In the genomic region with DNA sequence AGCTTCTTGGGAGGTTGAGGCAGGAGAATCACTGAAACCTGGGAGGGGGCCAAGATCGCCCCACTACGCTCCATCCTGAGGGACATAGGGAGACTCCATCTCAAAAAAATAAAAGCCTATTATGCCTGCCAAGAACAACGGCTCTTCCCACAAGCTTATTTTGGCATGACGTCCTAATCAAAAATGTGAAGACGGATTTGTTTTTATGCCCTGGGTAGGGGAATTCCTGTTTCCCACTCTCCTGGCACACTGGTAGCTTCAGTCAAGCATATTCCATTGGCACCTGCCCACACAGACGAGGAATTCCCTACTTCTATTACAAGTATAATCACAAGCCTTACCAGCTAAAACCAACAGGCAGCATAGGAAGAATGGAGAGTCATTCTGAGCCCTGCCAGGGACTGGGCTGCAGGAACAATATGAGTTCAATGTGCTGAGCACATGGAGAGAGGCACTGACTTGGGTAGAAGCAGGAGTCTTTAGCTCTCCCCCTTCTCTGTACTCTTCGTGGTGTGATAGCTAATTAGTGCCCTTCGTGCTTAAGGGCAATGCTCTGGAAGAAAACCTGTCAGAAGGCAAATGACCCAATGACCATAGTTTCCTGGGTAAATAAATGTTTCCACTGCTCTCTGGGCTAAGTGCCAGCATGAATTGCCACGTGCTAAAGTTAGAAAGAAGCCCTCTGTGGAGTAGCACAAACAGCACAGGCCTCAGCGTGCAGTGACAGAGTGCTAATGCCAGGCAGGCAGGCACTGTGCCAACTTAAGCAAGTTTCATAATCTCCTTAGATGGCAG, we compare ENCODE assay signal across 8 cellular contexts. TPM values are rescaled to one million over a fixed set of nuclear protein-coding genes. Genes with fewer than 3 reads are reported as not detected.
A peak's percentile ranks its signal among the peaks of the same experiment; 100 is the strongest.
DNase-seq lines count a peak whose midpoint lies in the region; ATAC-seq and TF ChIP-seq lines count a peak whose summit lies in the region.

No MANE protein-coding gene starts in this region.

- peak overlapping the region; percentile 10; the same call in 1 of the 2 replicates for H3K4me2 ChIP-seq in OCI-LY3 (ENCODE audit: low read length)
- H3K4me2 ChIP-seq in OCI-LY7 (ENCODE audit: low read length): no peak overlapping the region

- H2AFZ ChIP-seq in OCI-LY3 (ENCODE audit: low read depth, low read length) (0 out of 2 replicates have a peak overlapping the region, but pooled peaks have one; percentile 32), OCI-LY7 (ENCODE audit: low read length) (no peak overlapping the region)

- BruUV-seq in OCI-LY7 (replicated peaks; lab: Mats Ljungman, UMichigan): no TSS peak

- TF ChIP-seq CTCF in OCI-LY3 (IDR thresholded peaks at IDR 0.05; ENCODE audit: low read depth, low read length) (no peak), OCI-LY7 (conservative IDR thresholded peaks at IDR 0.05; ENCODE audit: low read length) (no peak)

- CTCF ChIA-PET in OCI-LY7 (lab: Charles Lee; ENCODE audit: unreplicated experiment): interaction anchor here (0.6 kb wide), 1 partner anchor 1467 kb away, joined by 3 read pairs; no protein-coding TSS in a partner anchor

- POLR2A ChIA-PET in OCI-LY7 (lab: Charles Lee): no interaction called here

- H3K4me1 ChIP-seq in OCI-LY3 (ENCODE audit: low read length): peaks cover 35% of the 10 kb centered on the region
- H3K4me1 ChIP-seq in esophagus (ENCODE audit: control insufficient read depth in 2 of 2, insufficient read depth in 2 of 2, low read length in 1 of 2): no peaks in the 10 kb centered on the region
- H3K4me1 ChIP-seq in muscle layer of duodenum (ENCODE audit: control insufficient read depth in 1 of 2, insufficient read depth in 2 of 2, low read length in 2 of 2): peaks cover 8 to 12% of the 10 kb centered on the region in 2 donors
- no peaks in the 10 kb centered on the region for H3K4me1 ChIP-seq in OCI-LY7 (ENCODE audit: insufficient read depth, low read length, poor library complexity, severe bottlenecking)

- ATAC-seq in GM18861 (IDR thresholded peaks at IDR 0.05; ENCODE audit: unreplicated experiment) (peak; percentile 31), HG02885 (IDR thresholded peaks at IDR 0.05; ENCODE audit: poor library complexity, unreplicated experiment) (no peak), GM19351 (IDR thresholded peaks at IDR 0.05; ENCODE audit: unreplicated experiment) (no peak), HG02970 (IDR thresholded peaks at IDR 0.05; ENCODE audit: low FRiP score, unreplicated experiment) (no peak)

- H3K9ac ChIP-seq in OCI-LY3 (ENCODE audit: low read length): no peak overlapping the region

- H3K36me3 ChIP-seq in OCI-LY3 (replicated peaks; ENCODE audit: low read depth, low read length): no peaks in the 10 kb centered on the region
- H3K36me3 ChIP-seq in esophagus (ENCODE audit: control insufficient read depth in 2 of 2, insufficient read depth in 2 of 2, low read length in 1 of 2): no peaks in the 10 kb centered on the region
- no peaks in the 10 kb centered on the region for H3K36me3 ChIP-seq in muscle layer of duodenum (ENCODE audit: control insufficient read depth in 1 of 2, insufficient read depth in 2 of 2, low read length in 2 of 2)
- H3K36me3 ChIP-seq in OCI-LY7 (ENCODE audit: insufficient read depth, low read length): no peaks in the 10 kb centered on the region

- H4K20me1 ChIP-seq in OCI-LY3 (ENCODE audit: insufficient read depth, low read length): no peaks in the 10 kb centered on the region
- no peaks in the 10 kb centered on the region for H4K20me1 ChIP-seq in OCI-LY7 (ENCODE audit: insufficient read depth, low read length)

- WGBS in esophagus, 2 donors: 16 to 31% methylated on average over 10 of the region's 10 CpGs

- H3K27me3 ChIP-seq in OCI-LY3 (ENCODE audit: low read depth, low read length) (no peaks in the 10 kb centered on the region), esophagus (ENCODE audit: control insufficient read depth in 1 of 2, insufficient read depth in 2 of 2, low read length in 2 of 2) (no peaks in the 10 kb centered on the region), muscle layer of duodenum (ENCODE audit: low read depth, low read length) (no peaks in the 10 kb centered on the region)

- H3K79me2 ChIP-seq in OCI-LY3 (ENCODE audit: low read length) (no peaks in the 10 kb centered on the region), OCI-LY7 (ENCODE audit: insufficient read depth, low read depth, low read length) (no peaks in the 10 kb centered on the region)

- H3K4me3 ChIP-seq in OCI-LY3 (ENCODE audit: low read length) (no peak overlapping the region), esophagus (ENCODE audit: low read depth in 1 of 2, low read length in 2 of 2) (no peak overlapping the region), muscle layer of duodenum (ENCODE audit: low read depth in 1 of 2, low read length in 2 of 2) (no peak overlapping the region), OCI-LY7 (ENCODE audit: low read depth, low read length, poor library complexity, severe bottlenecking) (no peak overlapping the region)

- DNase-seq in OCI-LY7 (ENCODE audit: low spot score): no peak

- H3K27ac ChIP-seq in OCI-LY3 (ENCODE audit: low read length) (no peak overlapping the region), esophagus (ENCODE audit: low read depth in 2 of 2, low read length in 1 of 2) (peak overlapping the region; percentile 68 to 79), muscle layer of duodenum (ENCODE audit: low read length) (peak overlapping the region; percentile 10), OCI-LY7 (ENCODE audit: low read depth, low read length, poor library complexity, severe bottlenecking) (no peak overlapping the region)

- no peaks in the 10 kb centered on the region for H3K9me2 ChIP-seq in OCI-LY7 (ENCODE audit: insufficient read depth, low read length)

- intact Hi-C loops in OCI-LY7 (cut with micrococcal nuclease; ENCODE audit: unreplicated experiment): no loop called here

- no peaks in the 10 kb centered on the region; the same call in 1 of the 2 replicates for H3K9me3 ChIP-seq in OCI-LY3 (ENCODE audit: insufficient read depth, low read length)
- no peaks in the 10 kb centered on the region for H3K9me3 ChIP-seq in esophagus (ENCODE audit: control insufficient read depth in 2 of 2, insufficient read depth in 1 of 2, low read depth in 1 of 2, low read length in 1 of 2)
- no peaks in the 10 kb centered on the region for H3K9me3 ChIP-seq in muscle layer of duodenum (ENCODE audit: control insufficient read depth in 1 of 2, low read length in 2 of 2)
- H3K9me3 ChIP-seq in OCI-LY7 (ENCODE audit: low read length): 0 out of 2 replicates have a peak, but pooled peaks cover 4% of the 10 kb centered on the region

RNA-seq across cellular contexts. Expression of a gene that starts 16.8 kb away (rescaled TPM):
- under 1 TPM; 0.08 to 0.16 TPM for polyA plus RNA-seq in esophagus
- total RNA-seq in OCI-LY7 (2014; rRNA removed; shearing (Covaris generic)): 0.62 and 0.63 TPM in 2 replicates
- total RNA-seq in OCI-LY7 (2022): 0.44 and 0.53 TPM in 2 replicates

Comparison
In these comparisons a context has a peak if more than half of its experiments do, and no peak if none do; other contexts are left out.
1. H3K27ac ChIP-seq: peak in esophagus (2 of 2) and muscle layer of duodenum (single experiment); none in OCI-LY3 (single experiment) and OCI-LY7 (single experiment).